Comparison of ENCODE assay signal across 8 cellular contexts in the genomic region with DNA sequence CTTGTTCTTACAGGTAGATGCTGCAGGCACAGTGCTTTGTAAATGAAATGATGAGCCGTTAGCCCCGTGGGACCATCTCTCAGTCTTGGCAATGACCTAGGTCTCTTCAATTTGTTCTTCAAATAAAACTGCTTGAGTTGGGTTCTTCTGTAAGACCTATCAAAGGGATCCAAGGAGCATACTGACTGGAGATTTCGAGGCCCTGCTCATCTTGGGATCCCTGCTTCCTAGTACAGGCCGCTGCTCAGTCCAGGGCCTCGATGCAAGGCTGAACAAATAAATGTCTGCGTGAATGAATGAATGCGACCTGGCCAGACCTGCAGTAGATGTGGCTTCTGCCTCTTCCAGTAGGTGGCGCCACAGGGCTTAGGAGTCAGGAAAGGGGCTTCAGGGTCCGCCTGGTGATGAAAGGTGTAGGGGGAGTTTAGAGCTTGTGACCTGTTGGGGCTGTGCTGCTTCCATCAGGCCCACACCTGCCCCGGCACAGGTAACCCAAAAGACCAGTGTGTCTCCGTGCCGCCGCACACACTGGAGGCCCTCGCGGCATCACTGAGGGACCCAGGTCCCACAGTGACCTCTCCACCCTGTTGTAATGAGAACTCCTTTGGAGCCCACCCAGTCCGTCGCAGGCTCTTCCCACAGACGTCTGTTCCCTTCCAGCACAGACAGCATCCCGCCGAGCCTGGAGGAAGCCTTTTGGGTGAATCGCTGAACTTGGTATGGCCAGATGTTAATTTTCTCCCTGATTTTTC. TPM values are rescaled to one million over a fixed set of nuclear protein-coding genes. Genes with fewer than 3 reads are reported as not detected.
A peak's percentile ranks its signal among the peaks of the same experiment; 100 is the strongest.
DNase-seq lines count a peak whose midpoint lies in the region; ATAC-seq lines count a peak whose summit lies in the region.

No MANE protein-coding gene starts in this region.

- 0 out of 2 replicates have a peak, but pooled peaks cover 12% of the 10 kb centered on the region for H3F3A ChIP-seq in GM23248 (ENCODE audit: insufficient read depth)

- H3K36me3 ChIP-seq in GM23248 (ENCODE audit: low read depth), result peaks cover 7% of the 10 kb centered on the region; the same call in 1 of the 2 replicates

- no peak overlapping the region for H3K9ac ChIP-seq in GM23248

- peaks cover 12% of the 10 kb centered on the region for H3K4me1 ChIP-seq in GM23248 (ENCODE audit: insufficient read depth)

- H3K9me3 ChIP-seq in GM23248 (ENCODE audit: low read depth), result no peaks in the 10 kb centered on the region

- no peak overlapping the region for H3K4me3 ChIP-seq in GM23248

- no peaks in the 10 kb centered on the region; the same call in 1 of the 2 replicates for H4K20me1 ChIP-seq in GM23248 (ENCODE audit: insufficient read depth)

- ATAC-seq in HG02885 (IDR thresholded peaks at IDR 0.05; ENCODE audit: poor library complexity, unreplicated experiment), result no peak

- H3K9me2 ChIP-seq in GM23248 (ENCODE audit: insufficient read depth), result no peaks in the 10 kb centered on the region

- H2AFZ ChIP-seq in GM23248, result no peak overlapping the region

- H3K27me3 ChIP-seq in GM23248 (replicated peaks; ENCODE audit: insufficient read depth), result no peaks in the 10 kb centered on the region

- DNase-seq in AG20443 (ENCODE audit: low spot score) (peak; percentile 53), GM23248 (peak; percentile 64), NCI-H774 (lab: John Stamatoyannopoulos, UW) (peak; percentile 34), amniotic epithelial cell (ENCODE audit: low read depth) (peak; percentile 44), iPS DF 19.7 (ENCODE audit: low read depth, low spot score) (peak; percentile 73), NCI-H226 (no peak)
- DNase-seq in stimulated activated CD4-positive, alpha-beta T cell treated with anti-CD3 and anti-CD28 coated beads, Interleukin-15, amount 100 ng/mL, for 48 hours (ENCODE audit: low read depth in 2 of 2), result peak; percentile 27 to 38

- 79 to 83% methylated on average over 20 to 21 of the region's 21 CpGs for WGBS in GM23248 (ENCODE audit: low coverage in 1 of 2, low lambda C conversion rate in 2 of 2, missing lambda C conversion rate in 2 of 2), 2 experiments

- in situ Hi-C loops in GM23248 (cut with MboI), result loop anchor here (10.0 to 25.0 kb wide), 2 partner anchors 228 to 530 kb away; no protein-coding TSS in a partner anchor

- H3K4me2 ChIP-seq in GM23248 (ENCODE audit: unreplicated experiment), result no peak overlapping the region

- peaks cover 87% of the 10 kb centered on the region for H3K79me2 ChIP-seq in GM23248 (ENCODE audit: insufficient read depth)

- no peak overlapping the region for H3K27ac ChIP-seq in GM23248

RNA-seq across cellular contexts. Expression of a gene that starts 4.4 kb away (rescaled TPM):
- total RNA-seq in GM23248 (2014; rRNA removed; shearing (Covaris generic)), result 8.6 and 11.5 TPM in 2 replicates
- 2.5 and 4.9 TPM in 2 replicates for polyA plus RNA-seq in GM23248 (2016; fragmentation: Nextera tagmentation; extraction: Ambion mirVana)

RNA-seq across cellular contexts. Expression of a gene that starts 53.0 kb away (rescaled TPM):
- 14.9 and 16.5 TPM in 2 replicates for total RNA-seq in GM23248 (2014; rRNA removed; shearing (Covaris generic))
- 14.3 and 18.1 TPM in 2 replicates for polyA plus RNA-seq in GM23248 (2016; fragmentation: Nextera tagmentation; extraction: Ambion mirVana)
